Comparison of ENCODE assay signal across 10 cellular contexts in the genomic region with DNA sequence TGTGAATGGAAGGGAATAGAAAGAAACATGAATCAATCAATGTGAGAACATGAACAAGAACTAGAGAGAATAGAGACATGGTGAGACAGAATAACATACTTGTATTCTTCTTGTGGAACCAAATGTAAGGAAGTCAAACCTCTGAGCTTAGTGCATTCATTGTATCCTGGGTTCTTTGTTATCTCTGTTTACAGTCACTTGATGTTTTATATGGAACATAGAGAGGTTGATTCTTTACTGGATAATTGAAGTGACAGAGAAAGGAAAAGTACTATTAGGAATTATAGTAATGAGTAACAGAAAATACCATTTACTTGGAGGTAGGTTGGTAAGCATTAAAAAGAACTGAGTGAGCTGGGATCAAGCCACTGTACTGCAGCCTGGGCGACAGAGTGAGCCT. TPM values are rescaled to one million over a fixed set of nuclear protein-coding genes. Genes with fewer than 3 reads are reported as not detected.
DNase-seq lines count a peak whose midpoint lies in the region; ATAC-seq and TF ChIP-seq lines count a peak whose summit lies in the region.
"Had no signal": no experiment of that assay in that cellular context is flagged by ENCODE, and none has a peak within 500 bp of the region (broad histone marks: within the 10 kb centered on the region; RNA-seq: fewer than 3 reads in every experiment).

No MANE protein-coding gene starts in this region.

- DNase-seq in CD8-positive, alpha-beta T cell, result no peak
- DNase-seq in GM23338 (ENCODE audit: low spot score) (no peak), T-helper 17 cell (no peak), midbrain (lab: John Stamatoyannopoulos, UW) (peak; percentile 20)
- DNase-seq: activated effector memory CD4-positive, alpha-beta T cell treated with Interleukin-2 at 50 U/mL for 16 hours had no signal

- no peaks in the 10 kb centered on the region for H3K9me3 ChIP-seq in CD8-positive, alpha-beta T cell (ENCODE audit: low read length)
- H3K9me3 ChIP-seq in T-helper 17 cell (ENCODE audit: control insufficient read depth, low read length, poor library complexity, severe bottlenecking), result no peaks in the 10 kb centered on the region
- H3K9me3 ChIP-seq: neutrophil had no signal

- no peak overlapping the region for H3K4me3 ChIP-seq in CD8-positive, alpha-beta T cell (ENCODE audit: low read depth, low read length)
- no peak overlapping the region for H3K4me3 ChIP-seq in GM23338

- H3K4me2 ChIP-seq in GM23338, result no peak overlapping the region; the same call in 1 of the 2 replicates

- no peak overlapping the region for H3K27ac ChIP-seq in CD8-positive, alpha-beta T cell (ENCODE audit: low read depth, low read length)
- no peak overlapping the region for H3K27ac ChIP-seq in GM23338 (ENCODE audit: low read depth)

- no peak for ATAC-seq in CD8-positive, alpha-beta T cell
- ATAC-seq in GM23338 (no peak), T-helper 17 cell (no peak), HG02970 (IDR thresholded peaks at IDR 0.05; ENCODE audit: low FRiP score, unreplicated experiment) (no peak), HG03457 (IDR thresholded peaks at IDR 0.05; ENCODE audit: unreplicated experiment) (no peak), GM18858 (IDR thresholded peaks at IDR 0.05; ENCODE audit: unreplicated experiment) (no peak), GM19467 (IDR thresholded peaks at IDR 0.05; ENCODE audit: unreplicated experiment) (no peak)

- H3K4me3 Mint-ChIP-seq in CD8-positive, alpha-beta T cell, result peak overlapping the region; percentile 47
- H3K4me3 Mint-ChIP-seq in GM23338 (peak overlapping the region; percentile 40; the same call in 2 of the 3 replicates), T-helper 17 cell (peak overlapping the region; percentile 79)

- H3K4me1 ChIP-seq in CD8-positive, alpha-beta T cell (ENCODE audit: insufficient read depth, low read length), result peaks cover 19% of the 10 kb centered on the region
- H3K4me1 ChIP-seq in GM23338 (ENCODE audit: insufficient read depth), result peaks cover 19% of the 10 kb centered on the region

- peaks cover 11% of the 10 kb centered on the region for H3K36me3 Mint-ChIP-seq in CD8-positive, alpha-beta T cell
- H3K36me3 Mint-ChIP-seq in GM23338 (ENCODE audit: low read depth) (peaks cover 11% of the 10 kb centered on the region), T-helper 17 cell (ENCODE audit: low read depth) (no peaks in the 10 kb centered on the region)

- H3K36me3 ChIP-seq in CD8-positive, alpha-beta T cell (ENCODE audit: insufficient read depth, low read length), result no peaks in the 10 kb centered on the region
- H3K36me3 ChIP-seq in GM23338 (ENCODE audit: insufficient read depth), result no peaks in the 10 kb centered on the region
- H3K36me3 ChIP-seq: neutrophil had no signal

- POLR2A ChIA-PET in CD8-positive, alpha-beta T cell (lab: Charles Lee), result interaction anchor here (0.9 to 5.3 kb wide), 4 partner anchors 23 to 174 kb away, joined by 3 to 58 read pairs (median 22); no protein-coding TSS in a partner anchor

- no peak for TF ChIP-seq CTCF in CD8-positive, alpha-beta T cell (IDR thresholded peaks at IDR 0.05)
- TF ChIP-seq CTCF in GM23338 (conservative IDR thresholded peaks at IDR 0.05; ENCODE audit: low read depth in 2 of 2), result no peak

- H4K20me1 ChIP-seq in GM23338 (replicated peaks; ENCODE audit: insufficient read depth), result peaks cover 9% of the 10 kb centered on the region

- no peaks in the 10 kb centered on the region for H3K9me3 Mint-ChIP-seq in CD8-positive, alpha-beta T cell
- H3K9me3 Mint-ChIP-seq in GM23338, result no peaks in the 10 kb centered on the region

- no peaks in the 10 kb centered on the region for H3F3A ChIP-seq in GM23338 (replicated peaks; ENCODE audit: low read depth)

- H3K27ac Mint-ChIP-seq in CD8-positive, alpha-beta T cell, result no peak overlapping the region
- H3K27ac Mint-ChIP-seq in GM23338 (0 out of 2 replicates have a peak overlapping the region, but pooled peaks have one; percentile 52), T-helper 17 cell (no peak overlapping the region)

- no peaks in the 10 kb centered on the region for H3K27me3 ChIP-seq in CD8-positive, alpha-beta T cell (ENCODE audit: insufficient read depth, low read length)
- H3K27me3 ChIP-seq in GM23338 (ENCODE audit: insufficient read depth), result no peaks in the 10 kb centered on the region
- H3K27me3 ChIP-seq: neutrophil had no signal

- no peaks in the 10 kb centered on the region for H3K27me3 Mint-ChIP-seq in CD8-positive, alpha-beta T cell (ENCODE audit: low read depth)
- H3K27me3 Mint-ChIP-seq in GM23338 (ENCODE audit: insufficient read depth, low read depth, poor library complexity) (no peaks in the 10 kb centered on the region), T-helper 17 cell (no peaks in the 10 kb centered on the region)

- no peak overlapping the region for H2AFZ ChIP-seq in GM23338

- intact Hi-C loops in CD8-positive, alpha-beta T cell (cut with DNase I, micrococcal nuclease), result loop anchor here (2.0 to 10.0 kb wide), 10 partner anchors 21 to 845 kb away; a partner anchor contains a TSS

- H3K9me2 ChIP-seq in GM23338 (ENCODE audit: insufficient read depth), result no peaks in the 10 kb centered on the region

- H3K79me2 ChIP-seq in GM23338 (replicated peaks; ENCODE audit: insufficient read depth), result peaks cover 12% of the 10 kb centered on the region

- CTCF ChIA-PET in CD8-positive, alpha-beta T cell (lab: Charles Lee), result interaction anchor here (0.6 to 6.0 kb wide), 17 partner anchors 9 to 663 kb away, joined by 3 to 44 read pairs (median 16); no protein-coding TSS in a partner anchor

- H3K4me1 Mint-ChIP-seq in CD8-positive, alpha-beta T cell (ENCODE audit: low read depth), result peaks cover 7% of the 10 kb centered on the region
- H3K4me1 Mint-ChIP-seq in GM23338 (peaks cover 10% of the 10 kb centered on the region), T-helper 17 cell (peaks cover 16% of the 10 kb centered on the region)

TF ChIP-seq in GM23338, 12 proteins besides CTCF, POLR2A, EP300 and RAD21 (continues in another document):
- TF ChIP-seq ZNF331 (CRISPR knock-in tag; IDR thresholded peaks at IDR 0.05; ENCODE audit: low read depth) (no peak), STAT1 (IDR thresholded peaks at IDR 0.05; ENCODE audit: unreplicated experiment) (no peak), NANOG (IDR thresholded peaks at IDR 0.05; ENCODE audit: borderline replicate concordance) (no peak), EZH2 (IDR thresholded peaks at IDR 0.05; ENCODE audit: low read depth, unreplicated experiment) (no peak)
- TF ChIP-seq, protein P1, sequence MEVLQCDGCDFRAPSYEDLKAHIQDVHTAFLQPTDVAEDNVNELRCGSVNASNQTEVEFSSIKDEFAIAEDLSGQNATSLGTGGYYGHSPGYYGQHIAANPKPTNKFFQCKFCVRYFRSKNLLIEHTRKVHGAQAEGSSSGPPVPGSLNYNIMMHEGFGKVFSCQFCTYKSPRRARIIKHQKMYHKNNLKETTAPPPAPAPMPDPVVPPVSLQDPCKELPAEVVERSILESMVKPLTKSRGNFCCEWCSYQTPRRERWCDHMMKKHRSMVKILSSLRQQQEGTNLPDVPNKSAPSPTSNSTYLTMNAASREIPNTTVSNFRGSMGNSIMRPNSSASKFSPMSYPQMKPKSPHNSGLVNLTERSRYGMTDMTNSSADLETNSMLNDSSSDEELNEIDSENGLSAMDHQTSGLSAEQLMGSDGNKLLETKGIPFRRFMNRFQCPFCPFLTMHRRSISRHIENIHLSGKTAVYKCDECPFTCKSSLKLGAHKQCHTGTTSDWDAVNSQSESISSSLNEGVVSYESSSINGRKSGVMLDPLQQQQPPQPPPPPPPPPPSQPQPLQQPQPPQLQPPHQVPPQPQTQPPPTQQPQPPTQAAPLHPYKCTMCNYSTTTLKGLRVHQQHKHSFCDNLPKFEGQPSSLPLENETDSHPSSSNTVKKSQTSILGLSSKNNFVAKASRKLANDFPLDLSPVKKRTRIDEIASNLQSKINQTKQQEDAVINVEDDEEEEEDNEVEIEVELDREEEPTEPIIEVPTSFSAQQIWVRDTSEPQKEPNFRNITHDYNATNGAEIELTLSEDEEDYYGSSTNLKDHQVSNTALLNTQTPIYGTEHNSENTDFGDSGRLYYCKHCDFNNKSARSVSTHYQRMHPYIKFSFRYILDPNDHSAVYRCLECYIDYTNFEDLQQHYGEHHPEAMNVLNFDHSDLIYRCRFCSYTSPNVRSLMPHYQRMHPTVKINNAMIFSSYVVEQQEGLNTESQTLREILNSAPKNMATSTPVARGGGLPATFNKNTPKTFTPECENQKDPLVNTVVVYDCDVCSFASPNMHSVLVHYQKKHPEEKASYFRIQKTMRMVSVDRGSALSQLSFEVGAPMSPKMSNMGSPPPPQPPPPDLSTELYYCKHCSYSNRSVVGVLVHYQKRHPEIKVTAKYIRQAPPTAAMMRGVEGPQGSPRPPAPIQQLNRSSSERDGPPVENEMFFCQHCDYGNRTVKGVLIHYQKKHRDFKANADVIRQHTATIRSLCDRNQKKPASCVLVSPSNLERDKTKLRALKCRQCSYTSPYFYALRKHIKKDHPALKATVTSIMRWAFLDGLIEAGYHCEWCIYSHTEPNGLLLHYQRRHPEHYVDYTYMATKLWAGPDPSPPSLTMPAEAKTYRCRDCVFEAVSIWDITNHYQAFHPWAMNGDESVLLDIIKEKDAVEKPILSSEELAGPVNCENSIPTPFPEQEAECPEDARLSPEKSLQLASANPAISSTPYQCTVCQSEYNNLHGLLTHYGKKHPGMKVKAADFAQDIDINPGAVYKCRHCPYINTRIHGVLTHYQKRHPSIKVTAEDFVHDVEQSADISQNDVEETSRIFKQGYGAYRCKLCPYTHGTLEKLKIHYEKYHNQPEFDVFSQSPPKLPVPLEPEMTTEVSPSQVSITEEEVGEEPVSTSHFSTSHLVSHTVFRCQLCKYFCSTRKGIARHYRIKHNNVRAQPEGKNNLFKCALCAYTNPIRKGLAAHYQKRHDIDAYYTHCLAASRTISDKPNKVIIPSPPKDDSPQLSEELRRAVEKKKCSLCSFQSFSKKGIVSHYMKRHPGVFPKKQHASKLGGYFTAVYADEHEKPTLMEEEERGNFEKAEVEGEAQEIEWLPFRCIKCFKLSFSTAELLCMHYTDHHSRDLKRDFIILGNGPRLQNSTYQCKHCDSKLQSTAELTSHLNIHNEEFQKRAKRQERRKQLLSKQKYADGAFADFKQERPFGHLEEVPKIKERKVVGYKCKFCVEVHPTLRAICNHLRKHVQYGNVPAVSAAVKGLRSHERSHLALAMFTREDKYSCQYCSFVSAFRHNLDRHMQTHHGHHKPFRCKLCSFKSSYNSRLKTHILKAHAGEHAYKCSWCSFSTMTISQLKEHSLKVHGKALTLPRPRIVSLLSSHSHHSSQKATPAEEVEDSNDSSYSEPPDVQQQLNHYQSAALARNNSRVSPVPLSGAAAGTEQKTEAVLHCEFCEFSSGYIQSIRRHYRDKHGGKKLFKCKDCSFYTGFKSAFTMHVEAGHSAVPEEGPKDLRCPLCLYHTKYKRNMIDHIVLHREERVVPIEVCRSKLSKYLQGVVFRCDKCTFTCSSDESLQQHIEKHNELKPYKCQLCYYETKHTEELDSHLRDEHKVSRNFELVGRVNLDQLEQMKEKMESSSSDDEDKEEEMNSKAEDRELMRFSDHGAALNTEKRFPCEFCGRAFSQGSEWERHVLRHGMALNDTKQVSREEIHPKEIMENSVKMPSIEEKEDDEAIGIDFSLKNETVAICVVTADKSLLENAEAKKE (CRISPR knock-in tag; IDR thresholded peaks at IDR 0.05), result no peak

RNA-seq across cellular contexts. Expression of a gene that starts 2.5 kb away (rescaled TPM):
- total RNA-seq in CD8-positive, alpha-beta T cell, result 100 to 1,000 TPM; 142 to 157 TPM
- total RNA-seq in GM23338 (2014; rRNA removed; shearing (Covaris generic)), result 114 and 119 TPM in 2 replicates
- polyA plus RNA-seq in GM23338 (2016; fragmentation: Nextera tagmentation; extraction: Ambion mirVana), result 74.9 and 86.8 TPM in 2 replicates
- 100 to 1,000 TPM; 215 to 220 TPM for total RNA-seq in T-helper 17 cell
